In genomic region chr11:66386171-66387069, GRCh38 we compare ENCODE assay signal across 8 cellular contexts. TPM values are rescaled to one million over a fixed set of nuclear protein-coding genes. Genes with fewer than 3 reads are reported as not detected.
DNase-seq lines count a peak whose midpoint lies in the region; ATAC-seq, FAIRE-seq and TF ChIP-seq lines count a peak whose summit lies in the region.

No MANE protein-coding gene starts in this region.

- intact Hi-C loops in Panc1 (cut with micrococcal nuclease; ENCODE audit: unreplicated experiment) = no loop called here

- peak; percentile 55 for FAIRE-seq in D721Med (lab: Jason Lieb, UNC)

- peak; percentile 85 for TF ChIP-seq CTCF in D721Med (IDR thresholded peaks at IDR 0.05; ENCODE audit: insufficient read depth, missing control alignments)
- TF ChIP-seq CTCF in Panc1 (IDR thresholded peaks at IDR 0.05) = peak; percentile 97
- TF ChIP-seq CTCF in fibroblast of mammary gland (conservative IDR thresholded peaks at IDR 0.05; ENCODE audit: control insufficient read depth, insufficient read depth, low read depth, low read length) = peak; percentile 98
- TF ChIP-seq CTCF in nephron (IDR thresholded peaks at IDR 0.05; ENCODE audit: unreplicated experiment in 3 of 3) = peak; percentile 91 to 94 (median 93)

- no TSS peak for BruUV-seq in Panc1 (replicated peaks; lab: Mats Ljungman, UMichigan)

- no peak for DNase-seq in D721Med (ENCODE audit: insufficient read length, low spot score)
- DNase-seq in Kasumi-1 (lab: John Stamatoyannopoulos, UW) = peak; percentile 72 to 82
- peak; percentile 81 for DNase-seq in Panc1 (ENCODE audit: low read depth, low spot score)
- DNase-seq in activated T-helper 1 cell treated with Interleukin-2 at 50 U/mL for 16 hours (ENCODE audit: low read depth) = peak; percentile 63
- DNase-seq in fibroblast of mammary gland (ENCODE audit: low read depth) = peak; percentile 89
- peak; percentile 58 for DNase-seq in stimulated activated naive B cell treated with anti-CD40 and anti-IgM and Interleukin-4, amounts not matched to agents 10 μg/mL and 1 μg/mL and 100 μg/mL, for 72 hours

- peak overlapping the region; percentile 5 to 35 (median 21) for H3K4me3 Mint-ChIP-seq in nephron
- peak overlapping the region; percentile 23 to 55 for H3K4me3 Mint-ChIP-seq in stimulated activated naive B cell treated with anti-CD40 and anti-IgM and Interleukin-4, amounts not matched to agents 10 μg/mL and 1 μg/mL and 100 μg/mL, for 72 hours

- no peaks in the 10 kb centered on the region for H3K9me3 Mint-ChIP-seq in nephron
- no peaks in the 10 kb centered on the region for H3K9me3 Mint-ChIP-seq in stimulated activated naive B cell treated with anti-CD40 and anti-IgM and Interleukin-4, amounts not matched to agents 10 μg/mL and 1 μg/mL and 100 μg/mL, for 72 hours

- 0 out of 2 replicates have a peak, but pooled peaks cover 5% of the 10 kb centered on the region for H3K4me1 ChIP-seq in Panc1 (ENCODE audit: control insufficient read depth, insufficient read depth, low read length)

- peak overlapping the region; percentile 48; the same call in 1 of the 2 replicates for H3K27ac ChIP-seq in Panc1 (ENCODE audit: low read length)

- in situ Hi-C loops in Panc1 (cut with HindIII; ENCODE audit: low pct_unique_long_range_greater_than_20kb, low sequenced_read_pairs) = no loop called here

- CTCF ChIA-PET in Panc1 (lab: Charles Lee) = interaction anchor here (0.6 to 2.0 kb wide), 16 partner anchors 8 to 818 kb away, joined by 3 to 12 read pairs (median 6); partner anchors contain the start of genes MRPL11 and NPAS4

- no peaks in the 10 kb centered on the region for H3K36me3 Mint-ChIP-seq in nephron (ENCODE audit: low read depth)
- no peaks in the 10 kb centered on the region for H3K36me3 Mint-ChIP-seq in stimulated activated naive B cell treated with anti-CD40 and anti-IgM and Interleukin-4, amounts not matched to agents 10 μg/mL and 1 μg/mL and 100 μg/mL, for 72 hours

- ATAC-seq in Panc1 = peak; percentile 91
- peak; percentile 76 to 84 for ATAC-seq in stimulated activated naive B cell treated with anti-CD40 and anti-IgM and Interleukin-4, amounts not matched to agents 10 μg/mL and 1 μg/mL and 100 μg/mL, for 72 hours (replicated peaks)
- ATAC-seq in HG02763 (IDR thresholded peaks at IDR 0.05; ENCODE audit: unreplicated experiment) = no peak

- H3K36me3 ChIP-seq in Panc1 (ENCODE audit: control insufficient read depth, insufficient read depth, low read length) = no peaks in the 10 kb centered on the region

- no peaks in the 10 kb centered on the region for H3K27me3 ChIP-seq in Panc1 (ENCODE audit: control insufficient read depth, insufficient read depth, low read length)

- H3K4me3 ChIP-seq in Panc1 (ENCODE audit: low read depth in 2 of 2, low read length in 2 of 2) (peak overlapping the region; percentile 24 to 40), fibroblast of mammary gland (ENCODE audit: control insufficient read depth, low read depth, low read length) (peak overlapping the region; percentile 31)

- peaks cover 7% of the 10 kb centered on the region for H3K4me1 Mint-ChIP-seq in nephron
- H3K4me1 Mint-ChIP-seq in stimulated activated naive B cell treated with anti-CD40 and anti-IgM and Interleukin-4, amounts not matched to agents 10 μg/mL and 1 μg/mL and 100 μg/mL, for 72 hours = peaks cover 4 to 7% of the 10 kb centered on the region in 2 donors

- H3K27ac Mint-ChIP-seq in nephron = no peak overlapping the region
- H3K27ac Mint-ChIP-seq in stimulated activated naive B cell treated with anti-CD40 and anti-IgM and Interleukin-4, amounts not matched to agents 10 μg/mL and 1 μg/mL and 100 μg/mL, for 72 hours = no peak overlapping the region

- no peaks in the 10 kb centered on the region for H3K9me3 ChIP-seq in Panc1 (ENCODE audit: control insufficient read depth, insufficient read depth, low read depth, low read length)

- POLR2A ChIA-PET in Panc1 (lab: Charles Lee) = interaction anchor here (0.6 kb wide), 1 partner anchor 1221 kb away, joined by 5 read pairs; no protein-coding TSS in a partner anchor

- peaks cover 20% of the 10 kb centered on the region for H3K27me3 Mint-ChIP-seq in nephron (ENCODE audit: low read depth)
- peaks cover 0 to 5% of the 10 kb centered on the region in 2 donors for H3K27me3 Mint-ChIP-seq in stimulated activated naive B cell treated with anti-CD40 and anti-IgM and Interleukin-4, amounts not matched to agents 10 μg/mL and 1 μg/mL and 100 μg/mL, for 72 hours

RNA-seq across cellular contexts. Expression of gene SLC29A2, which starts 14.9 kb away (rescaled TPM):
- 28.3 TPM for total RNA-seq in Panc1 (2021; ENCODE audit: unreplicated experiment)
- 31.4 TPM for polyA plus RNA-seq in Panc1 (2012; ENCODE audit: insufficient read length)

RNA-seq across cellular contexts. Expression of gene NPAS4, which starts 34.4 kb away (rescaled TPM):
- 0.08 TPM for total RNA-seq in Panc1 (2021; ENCODE audit: unreplicated experiment)
- not detected for polyA plus RNA-seq in Panc1 (2012; ENCODE audit: insufficient read length)

RNA-seq across cellular contexts. Expression of gene B4GAT1, which starts 39.0 kb away (rescaled TPM):
- total RNA-seq in Panc1 (2021; ENCODE audit: unreplicated experiment) = 29.3 TPM
- 58.0 TPM for polyA plus RNA-seq in Panc1 (2012; ENCODE audit: insufficient read length)

RNA-seq across cellular contexts. Expression of gene BRMS1, which starts 41.5 kb away (rescaled TPM):
- total RNA-seq in Panc1 (2021; ENCODE audit: unreplicated experiment) = 80.5 TPM
- polyA plus RNA-seq in Panc1 (2012; ENCODE audit: insufficient read length) = 89.0 TPM

RNA-seq across cellular contexts. Expression of gene RIN1, which starts 50.2 kb away (rescaled TPM):
- total RNA-seq in Panc1 (2021; ENCODE audit: unreplicated experiment) = 21.7 TPM
- polyA plus RNA-seq in Panc1 (2012; ENCODE audit: insufficient read length) = 14.2 TPM
